9 cellular contexts compared by ENCODE assay signal in genomic region chr4:151013491-151013890, GRCh38. TPM values are rescaled to one million over a fixed set of nuclear protein-coding genes. Genes with fewer than 3 reads are reported as not detected.
DNase-seq lines count a peak whose midpoint lies in the region; ATAC-seq and TF ChIP-seq lines count a peak whose summit lies in the region.
"Had no signal": no experiment of that assay in that cellular context is flagged by ENCODE, and none has a peak within 500 bp of the region (broad histone marks: within the 10 kb centered on the region; RNA-seq: fewer than 3 reads in every experiment).

No MANE protein-coding gene starts in this region.

- H3K36me3 ChIP-seq in right atrium auricular region (no peaks in the 10 kb centered on the region), upper lobe of right lung (no peaks in the 10 kb centered on the region)

- intact Hi-C loops in left cardiac atrium (cut with DNase I), result loop anchor here in 1 of 2 donors (10.0 kb wide), 1 partner anchor 261 kb away; the partner anchor contains the start of gene PRSS48
- intact Hi-C loops in upper lobe of right lung (cut with DNase I), result no loop called here

- TF ChIP-seq CTCF in right atrium auricular region (IDR thresholded peaks at IDR 0.05) (no peak), upper lobe of right lung (IDR thresholded peaks at IDR 0.05) (no peak)

- H3K27ac Mint-ChIP-seq in activated CD8-positive, alpha-beta T cell treated with anti-CD3 and anti-CD28 coated beads, Interleukin-2, amount 10 ng/mL, durations not matched to agents 7 days and 5 days, result no peak overlapping the region
- peak overlapping the region in 4 of 6 donors; percentile 95 to 97 (median 96) for H3K27ac Mint-ChIP-seq in immature natural killer cell

- CTCF ChIA-PET in activated CD8-positive, alpha-beta T cell treated with anti-CD3 and anti-CD28 coated beads, Interleukin-2, amount 10 ng/mL, durations not matched to agents 7 days and 5 days (lab: Charles Lee), result interaction anchor here (0.9 to 1.2 kb wide), 3 partner anchors 43 to 85 kb away, joined by 3 read pairs; no protein-coding TSS in a partner anchor

- peaks cover 24% of the 10 kb centered on the region for H3K4me1 Mint-ChIP-seq in activated CD8-positive, alpha-beta T cell treated with anti-CD3 and anti-CD28 coated beads, Interleukin-2, amount 10 ng/mL, durations not matched to agents 7 days and 5 days (ENCODE audit: low read depth)
- H3K4me1 Mint-ChIP-seq in immature natural killer cell, result peaks cover 39 to 44% of the 10 kb centered on the region in 2 donors

- POLR2A ChIA-PET in activated CD8-positive, alpha-beta T cell treated with anti-CD3 and anti-CD28 coated beads, Interleukin-2, amount 10 ng/mL, durations not matched to agents 7 days and 5 days (lab: Charles Lee), result interaction anchor here (0.9 kb wide), 1 partner anchor 19 kb away, joined by 3 read pairs; no protein-coding TSS in a partner anchor

- H3K4me1 ChIP-seq in right atrium auricular region, result peaks cover 0 to 13% of the 10 kb centered on the region in 2 donors
- peaks cover 13% of the 10 kb centered on the region for H3K4me1 ChIP-seq in upper lobe of right lung

- peak overlapping the region in 1 of 2 donors; percentile 92 for H3K27ac ChIP-seq in right atrium auricular region
- no peak overlapping the region for H3K27ac ChIP-seq in upper lobe of right lung

- ATAC-seq in left cardiac atrium (no peak), upper lobe of right lung (no peak)
- ATAC-seq in activated CD8-positive, alpha-beta T cell treated with anti-CD3 and anti-CD28 coated beads, Interleukin-2, amount 10 ng/mL, durations not matched to agents 7 days and 5 days, result no peak

- no peak for DNase-seq in right atrium auricular region (ENCODE audit: low spot score)
- no peak for DNase-seq in left cardiac atrium
- no peak for DNase-seq in activated CD8-positive, alpha-beta T cell treated with anti-CD3 and anti-CD28 coated beads, Interleukin-2, amount 10 ng/mL, durations not matched to agents 7 days and 5 days
- DNase-seq in immature natural killer cell, result no peak
- DNase-seq in upper lobe of right lung, result no peak
- no peak for DNase-seq in NCI-H2171 treated with DMSO at 0.1 percent for 48 hours (lab: John Stamatoyannopoulos, UW)
- DNase-seq in SW 1271 (lab: John Stamatoyannopoulos, UW), result no peak
- no peak for DNase-seq in anterior cingulate cortex (lab: John Stamatoyannopoulos, UW)
- DNase-seq: nucleus accumbens had no signal

- H3K4me3 Mint-ChIP-seq in activated CD8-positive, alpha-beta T cell treated with anti-CD3 and anti-CD28 coated beads, Interleukin-2, amount 10 ng/mL, durations not matched to agents 7 days and 5 days, result peak overlapping the region; percentile 100
- H3K4me3 Mint-ChIP-seq in immature natural killer cell, result peak overlapping the region; percentile 98 to 100 (median 100)

- H3K4me3 ChIP-seq in right atrium auricular region (peak overlapping the region; percentile 93 to 98), upper lobe of right lung (peak overlapping the region; percentile 100)

- peaks cover 16% of the 10 kb centered on the region for H3K36me3 Mint-ChIP-seq in activated CD8-positive, alpha-beta T cell treated with anti-CD3 and anti-CD28 coated beads, Interleukin-2, amount 10 ng/mL, durations not matched to agents 7 days and 5 days (ENCODE audit: low read depth)
- no peaks in the 10 kb centered on the region for H3K36me3 Mint-ChIP-seq in immature natural killer cell

- H3K9me3 ChIP-seq in right atrium auricular region, result no peaks in the 10 kb centered on the region
- no peaks in the 10 kb centered on the region for H3K9me3 ChIP-seq in upper lobe of right lung

- H3K27me3 ChIP-seq in right atrium auricular region (no peaks in the 10 kb centered on the region), upper lobe of right lung (no peaks in the 10 kb centered on the region)

- no peaks in the 10 kb centered on the region for H3K9me3 Mint-ChIP-seq in activated CD8-positive, alpha-beta T cell treated with anti-CD3 and anti-CD28 coated beads, Interleukin-2, amount 10 ng/mL, durations not matched to agents 7 days and 5 days (ENCODE audit: insufficient read depth)
- no peaks in the 10 kb centered on the region for H3K9me3 Mint-ChIP-seq in immature natural killer cell

- H3K27me3 Mint-ChIP-seq in activated CD8-positive, alpha-beta T cell treated with anti-CD3 and anti-CD28 coated beads, Interleukin-2, amount 10 ng/mL, durations not matched to agents 7 days and 5 days (ENCODE audit: low read depth), result no peaks in the 10 kb centered on the region
- H3K27me3 Mint-ChIP-seq in immature natural killer cell (ENCODE audit: low read depth in 3 of 3), result peaks cover 0 to 9% (median 2%) of the 10 kb centered on the region in 3 donors

RNA-seq across cellular contexts. Expression of gene LRBA, which starts 1.6 kb away (rescaled TPM):
- total RNA-seq in right atrium auricular region, result 10 to 100 TPM; 20.8 to 37.7 TPM
- total RNA-seq in left cardiac atrium, result 10 to 100 TPM; 20.0 to 25.7 TPM
- total RNA-seq in activated CD8-positive, alpha-beta T cell treated with anti-CD3 and anti-CD28 coated beads, Interleukin-2, amount 10 ng/mL, durations not matched to agents 7 days and 5 days, result 10 to 100 TPM; 43.3 to 44.5 TPM
- polyA plus RNA-seq in immature natural killer cell, result 10 to 100 TPM; 18.1 to 25.3 (median 19.6) TPM
- total RNA-seq in upper lobe of right lung, result 39.9 TPM
